Comparison of ENCODE assay signal across 1 cellular context in the genomic region with DNA sequence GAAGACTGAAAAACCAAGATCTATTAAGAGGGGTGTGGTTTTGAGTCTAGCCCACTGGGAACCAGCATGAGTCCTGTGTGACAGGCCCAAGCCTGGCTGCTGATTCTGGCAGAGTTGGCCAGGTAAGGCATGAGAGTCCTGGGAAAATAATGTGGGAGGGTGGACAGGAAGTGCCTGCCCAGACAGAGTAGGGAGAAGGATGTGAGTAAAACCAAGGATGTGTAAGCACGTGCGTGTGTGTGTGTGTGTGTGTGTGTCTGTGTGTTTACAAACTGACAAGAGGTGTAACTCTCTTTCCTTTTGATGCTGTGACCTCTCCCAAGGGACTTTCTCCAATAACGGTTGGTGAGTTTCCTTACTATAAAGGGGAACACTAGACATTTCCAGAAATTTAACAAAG.
TF ChIP-seq lines count a peak whose summit lies in the region.

No MANE protein-coding gene starts in this region.

TF ChIP-seq in HepG2, 621 proteins besides CTCF, POLR2A, EP300 and RAD21 (continues in another document):
- TF ChIP-seq GABPB1 (CRISPR knock-in tag; IDR thresholded peaks at IDR 0.05) (peak; percentile 31; the same call in 1 of the 2 replicates), ZNF501 (CRISPR knock-in tag; IDR thresholded peaks at IDR 0.05) (0 out of 2 replicates have a peak, but pooled peaks have one; percentile 27), ZNF160 (CRISPR knock-in tag; IDR thresholded peaks at IDR 0.05) (no peak), FOXA3 (CRISPR knock-in tag; IDR thresholded peaks at IDR 0.05) (peak; percentile 48), CBX2 (IDR thresholded peaks at IDR 0.05; ENCODE audit: low read depth, low read length) (no peak), CBX2 (CRISPR knock-in tag; IDR thresholded peaks at IDR 0.05; ENCODE audit: low read depth) (no peak), ZNF598 (CRISPR knock-in tag; IDR thresholded peaks at IDR 0.05; ENCODE audit: borderline replicate concordance) (no peak), KAT2B (IDR thresholded peaks at IDR 0.05; ENCODE audit: borderline replicate concordance, low read depth, low read length) (no peak), ZNF234 (CRISPR knock-in tag; conservative IDR thresholded peaks at IDR 0.05) (no peak), FOXP1 (IDR thresholded peaks at IDR 0.05) (no peak), FOXP1 (CRISPR knock-in tag; IDR thresholded peaks at IDR 0.05) (peak; percentile 51), ZNF891 (CRISPR knock-in tag; IDR thresholded peaks at IDR 0.05) (no peak), ZNF644 (CRISPR knock-in tag; IDR thresholded peaks at IDR 0.05; ENCODE audit: low read depth) (no peak), ZNF816 (CRISPR knock-in tag; IDR thresholded peaks at IDR 0.05; ENCODE audit: borderline replicate concordance) (no peak), HDAC2 (CRISPR knock-in tag; IDR thresholded peaks at IDR 0.05) (peak; percentile 19; the same call in 1 of the 2 replicates), KDM1A (CRISPR knock-in tag; IDR thresholded peaks at IDR 0.05) (no peak), ATF7 (IDR thresholded peaks at IDR 0.05) (no peak), ATF7 (CRISPR knock-in tag; IDR thresholded peaks at IDR 0.05) (no peak), ZZZ3 (CRISPR knock-in tag; IDR thresholded peaks at IDR 0.05; ENCODE audit: borderline replicate concordance) (no peak), SAFB2 (CRISPR knock-in tag; IDR thresholded peaks at IDR 0.05; ENCODE audit: borderline replicate concordance, low read depth) (no peak), HOXA9 (CRISPR knock-in tag; IDR thresholded peaks at IDR 0.05; ENCODE audit: borderline replicate concordance) (no peak), ZNF382 (CRISPR knock-in tag; IDR thresholded peaks at IDR 0.05; ENCODE audit: borderline replicate concordance) (no peak), JUN (CRISPR knock-in tag; IDR thresholded peaks at IDR 0.05) (no peak), GATAD1 (CRISPR knock-in tag; IDR thresholded peaks at IDR 0.05) (0 out of 2 replicates have a peak, but pooled peaks have one; percentile 23), ZNF557 (CRISPR knock-in tag; IDR thresholded peaks at IDR 0.05) (0 out of 2 replicates have a peak, but pooled peaks have one; percentile 21), GABPA (IDR thresholded peaks at IDR 0.05; ENCODE audit: low read depth, low read length) (no peak), GABPA (CRISPR knock-in tag; IDR thresholded peaks at IDR 0.05; ENCODE audit: low read depth) (peak; percentile 70), U2AF2 (IDR thresholded peaks at IDR 0.05; ENCODE audit: low read depth, low read length) (no peak), MAFK (conservative IDR thresholded peaks at IDR 0.05 in 1 of 2, IDR thresholded peaks at IDR 0.05 in 1 of 2; ENCODE audit: low read length in 2 of 2) (no peak), ZNF3 (CRISPR knock-in tag; IDR thresholded peaks at IDR 0.05) (peak; percentile 59; the same call in 1 of the 2 replicates), ZNF263 (CRISPR knock-in tag; IDR thresholded peaks at IDR 0.05) (no peak; the same call in 1 of the 2 replicates), ZNF207 (IDR thresholded peaks at IDR 0.05; ENCODE audit: borderline replicate concordance) (no peak), BHLHE40 (IDR thresholded peaks at IDR 0.05; ENCODE audit: low read length) (peak; percentile 75), FOXA1 (IDR thresholded peaks at IDR 0.05) (no peak), FOXA1 (CRISPR knock-in tag; IDR thresholded peaks at IDR 0.05) (peak; percentile 54; the same call in 1 of the 2 replicates), ETV5 (CRISPR knock-in tag; IDR thresholded peaks at IDR 0.05; ENCODE audit: borderline replicate concordance) (no peak)
- TF ChIP-seq, protein P1, sequence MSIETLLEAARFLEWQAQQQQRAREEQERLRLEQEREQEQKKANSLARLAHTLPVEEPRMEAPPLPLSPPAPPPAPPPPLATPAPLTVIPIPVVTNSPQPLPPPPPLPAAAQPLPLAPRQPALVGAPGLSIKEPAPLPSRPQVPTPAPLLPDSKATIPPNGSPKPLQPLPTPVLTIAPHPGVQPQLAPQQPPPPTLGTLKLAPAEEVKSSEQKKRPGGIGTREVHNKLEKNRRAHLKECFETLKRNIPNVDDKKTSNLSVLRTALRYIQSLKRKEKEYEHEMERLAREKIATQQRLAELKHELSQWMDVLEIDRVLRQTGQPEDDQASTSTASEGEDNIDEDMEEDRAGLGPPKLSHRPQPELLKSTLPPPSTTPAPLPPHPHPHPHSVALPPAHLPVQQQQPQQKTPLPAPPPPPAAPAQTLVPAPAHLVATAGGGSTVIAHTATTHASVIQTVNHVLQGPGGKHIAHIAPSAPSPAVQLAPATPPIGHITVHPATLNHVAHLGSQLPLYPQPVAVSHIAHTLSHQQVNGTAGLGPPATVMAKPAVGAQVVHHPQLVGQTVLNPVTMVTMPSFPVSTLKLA (IDR thresholded peaks at IDR 0.05) = 0 out of 2 replicates have a peak, but pooled peaks have one; percentile 5
- TF ChIP-seq, protein P2, sequence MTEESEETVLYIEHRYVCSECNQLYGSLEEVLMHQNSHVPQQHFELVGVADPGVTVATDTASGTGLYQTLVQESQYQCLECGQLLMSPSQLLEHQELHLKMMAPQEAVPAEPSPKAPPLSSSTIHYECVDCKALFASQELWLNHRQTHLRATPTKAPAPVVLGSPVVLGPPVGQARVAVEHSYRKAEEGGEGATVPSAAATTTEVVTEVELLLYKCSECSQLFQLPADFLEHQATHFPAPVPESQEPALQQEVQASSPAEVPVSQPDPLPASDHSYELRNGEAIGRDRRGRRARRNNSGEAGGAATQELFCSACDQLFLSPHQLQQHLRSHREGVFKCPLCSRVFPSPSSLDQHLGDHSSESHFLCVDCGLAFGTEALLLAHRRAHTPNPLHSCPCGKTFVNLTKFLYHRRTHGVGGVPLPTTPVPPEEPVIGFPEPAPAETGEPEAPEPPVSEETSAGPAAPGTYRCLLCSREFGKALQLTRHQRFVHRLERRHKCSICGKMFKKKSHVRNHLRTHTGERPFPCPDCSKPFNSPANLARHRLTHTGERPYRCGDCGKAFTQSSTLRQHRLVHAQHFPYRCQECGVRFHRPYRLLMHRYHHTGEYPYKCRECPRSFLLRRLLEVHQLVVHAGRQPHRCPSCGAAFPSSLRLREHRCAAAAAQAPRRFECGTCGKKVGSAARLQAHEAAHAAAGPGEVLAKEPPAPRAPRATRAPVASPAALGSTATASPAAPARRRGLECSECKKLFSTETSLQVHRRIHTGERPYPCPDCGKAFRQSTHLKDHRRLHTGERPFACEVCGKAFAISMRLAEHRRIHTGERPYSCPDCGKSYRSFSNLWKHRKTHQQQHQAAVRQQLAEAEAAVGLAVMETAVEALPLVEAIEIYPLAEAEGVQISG (CRISPR knock-in tag; IDR thresholded peaks at IDR 0.05) = no peak
- TF ChIP-seq, protein P3, sequence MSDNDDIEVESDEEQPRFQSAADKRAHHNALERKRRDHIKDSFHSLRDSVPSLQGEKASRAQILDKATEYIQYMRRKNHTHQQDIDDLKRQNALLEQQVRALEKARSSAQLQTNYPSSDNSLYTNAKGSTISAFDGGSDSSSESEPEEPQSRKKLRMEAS (IDR thresholded peaks at IDR 0.05) = 0 out of 2 replicates have a peak, but pooled peaks have one; percentile 41
- TF ChIP-seq, protein P4, sequence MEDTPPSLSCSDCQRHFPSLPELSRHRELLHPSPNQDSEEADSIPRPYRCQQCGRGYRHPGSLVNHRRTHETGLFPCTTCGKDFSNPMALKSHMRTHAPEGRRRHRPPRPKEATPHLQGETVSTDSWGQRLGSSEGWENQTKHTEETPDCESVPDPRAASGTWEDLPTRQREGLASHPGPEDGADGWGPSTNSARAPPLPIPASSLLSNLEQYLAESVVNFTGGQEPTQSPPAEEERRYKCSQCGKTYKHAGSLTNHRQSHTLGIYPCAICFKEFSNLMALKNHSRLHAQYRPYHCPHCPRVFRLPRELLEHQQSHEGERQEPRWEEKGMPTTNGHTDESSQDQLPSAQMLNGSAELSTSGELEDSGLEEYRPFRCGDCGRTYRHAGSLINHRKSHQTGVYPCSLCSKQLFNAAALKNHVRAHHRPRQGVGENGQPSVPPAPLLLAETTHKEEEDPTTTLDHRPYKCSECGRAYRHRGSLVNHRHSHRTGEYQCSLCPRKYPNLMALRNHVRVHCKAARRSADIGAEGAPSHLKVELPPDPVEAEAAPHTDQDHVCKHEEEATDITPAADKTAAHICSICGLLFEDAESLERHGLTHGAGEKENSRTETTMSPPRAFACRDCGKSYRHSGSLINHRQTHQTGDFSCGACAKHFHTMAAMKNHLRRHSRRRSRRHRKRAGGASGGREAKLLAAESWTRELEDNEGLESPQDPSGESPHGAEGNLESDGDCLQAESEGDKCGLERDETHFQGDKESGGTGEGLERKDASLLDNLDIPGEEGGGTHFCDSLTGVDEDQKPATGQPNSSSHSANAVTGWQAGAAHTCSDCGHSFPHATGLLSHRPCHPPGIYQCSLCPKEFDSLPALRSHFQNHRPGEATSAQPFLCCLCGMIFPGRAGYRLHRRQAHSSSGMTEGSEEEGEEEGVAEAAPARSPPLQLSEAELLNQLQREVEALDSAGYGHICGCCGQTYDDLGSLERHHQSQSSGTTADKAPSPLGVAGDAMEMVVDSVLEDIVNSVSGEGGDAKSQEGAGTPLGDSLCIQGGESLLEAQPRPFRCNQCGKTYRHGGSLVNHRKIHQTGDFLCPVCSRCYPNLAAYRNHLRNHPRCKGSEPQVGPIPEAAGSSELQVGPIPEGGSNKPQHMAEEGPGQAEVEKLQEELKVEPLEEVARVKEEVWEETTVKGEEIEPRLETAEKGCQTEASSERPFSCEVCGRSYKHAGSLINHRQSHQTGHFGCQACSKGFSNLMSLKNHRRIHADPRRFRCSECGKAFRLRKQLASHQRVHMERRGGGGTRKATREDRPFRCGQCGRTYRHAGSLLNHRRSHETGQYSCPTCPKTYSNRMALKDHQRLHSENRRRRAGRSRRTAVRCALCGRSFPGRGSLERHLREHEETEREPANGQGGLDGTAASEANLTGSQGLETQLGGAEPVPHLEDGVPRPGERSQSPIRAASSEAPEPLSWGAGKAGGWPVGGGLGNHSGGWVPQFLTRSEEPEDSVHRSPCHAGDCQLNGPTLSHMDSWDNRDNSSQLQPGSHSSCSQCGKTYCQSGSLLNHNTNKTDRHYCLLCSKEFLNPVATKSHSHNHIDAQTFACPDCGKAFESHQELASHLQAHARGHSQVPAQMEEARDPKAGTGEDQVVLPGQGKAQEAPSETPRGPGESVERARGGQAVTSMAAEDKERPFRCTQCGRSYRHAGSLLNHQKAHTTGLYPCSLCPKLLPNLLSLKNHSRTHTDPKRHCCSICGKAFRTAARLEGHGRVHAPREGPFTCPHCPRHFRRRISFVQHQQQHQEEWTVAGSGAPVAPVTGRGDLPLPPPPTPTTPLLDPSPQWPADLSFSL (CRISPR knock-in tag; IDR thresholded peaks at IDR 0.05) = peak; percentile 38; the same call in 1 of the 2 replicates
- TF ChIP-seq, protein P5, sequence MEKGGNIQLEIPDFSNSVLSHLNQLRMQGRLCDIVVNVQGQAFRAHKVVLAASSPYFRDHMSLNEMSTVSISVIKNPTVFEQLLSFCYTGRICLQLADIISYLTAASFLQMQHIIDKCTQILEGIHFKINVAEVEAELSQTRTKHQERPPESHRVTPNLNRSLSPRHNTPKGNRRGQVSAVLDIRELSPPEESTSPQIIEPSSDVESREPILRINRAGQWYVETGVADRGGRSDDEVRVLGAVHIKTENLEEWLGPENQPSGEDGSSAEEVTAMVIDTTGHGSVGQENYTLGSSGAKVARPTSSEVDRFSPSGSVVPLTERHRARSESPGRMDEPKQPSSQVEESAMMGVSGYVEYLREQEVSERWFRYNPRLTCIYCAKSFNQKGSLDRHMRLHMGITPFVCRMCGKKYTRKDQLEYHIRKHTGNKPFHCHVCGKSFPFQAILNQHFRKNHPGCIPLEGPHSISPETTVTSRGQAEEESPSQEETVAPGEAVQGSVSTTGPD (CRISPR knock-in tag; IDR thresholded peaks at IDR 0.05) = no peak
- TF ChIP-seq, protein P6, sequence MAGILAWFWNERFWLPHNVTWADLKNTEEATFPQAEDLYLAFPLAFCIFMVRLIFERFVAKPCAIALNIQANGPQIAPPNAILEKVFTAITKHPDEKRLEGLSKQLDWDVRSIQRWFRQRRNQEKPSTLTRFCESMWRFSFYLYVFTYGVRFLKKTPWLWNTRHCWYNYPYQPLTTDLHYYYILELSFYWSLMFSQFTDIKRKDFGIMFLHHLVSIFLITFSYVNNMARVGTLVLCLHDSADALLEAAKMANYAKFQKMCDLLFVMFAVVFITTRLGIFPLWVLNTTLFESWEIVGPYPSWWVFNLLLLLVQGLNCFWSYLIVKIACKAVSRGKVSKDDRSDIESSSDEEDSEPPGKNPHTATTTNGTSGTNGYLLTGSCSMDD (CRISPR knock-in tag; IDR thresholded peaks at IDR 0.05) = no peak
- TF ChIP-seq, protein P7, sequence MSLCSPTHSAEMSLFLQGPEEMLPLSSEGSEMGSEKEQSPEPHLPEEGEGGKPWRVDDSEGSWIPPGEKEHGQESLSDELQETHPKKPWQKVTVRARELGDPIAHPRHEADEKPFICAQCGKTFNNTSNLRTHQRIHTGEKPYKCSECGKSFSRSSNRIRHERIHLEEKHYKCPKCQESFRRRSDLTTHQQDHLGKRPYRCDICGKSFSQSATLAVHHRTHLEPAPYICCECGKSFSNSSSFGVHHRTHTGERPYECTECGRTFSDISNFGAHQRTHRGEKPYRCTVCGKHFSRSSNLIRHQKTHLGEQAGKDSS (CRISPR knock-in tag; IDR thresholded peaks at IDR 0.05; ENCODE audit: borderline replicate concordance, low read depth) = no peak
- TF ChIP-seq, protein P8, sequence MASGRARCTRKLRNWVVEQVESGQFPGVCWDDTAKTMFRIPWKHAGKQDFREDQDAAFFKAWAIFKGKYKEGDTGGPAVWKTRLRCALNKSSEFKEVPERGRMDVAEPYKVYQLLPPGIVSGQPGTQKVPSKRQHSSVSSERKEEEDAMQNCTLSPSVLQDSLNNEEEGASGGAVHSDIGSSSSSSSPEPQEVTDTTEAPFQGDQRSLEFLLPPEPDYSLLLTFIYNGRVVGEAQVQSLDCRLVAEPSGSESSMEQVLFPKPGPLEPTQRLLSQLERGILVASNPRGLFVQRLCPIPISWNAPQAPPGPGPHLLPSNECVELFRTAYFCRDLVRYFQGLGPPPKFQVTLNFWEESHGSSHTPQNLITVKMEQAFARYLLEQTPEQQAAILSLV (CRISPR knock-in tag; IDR thresholded peaks at IDR 0.05; ENCODE audit: borderline replicate concordance) = no peak
- TF ChIP-seq, protein P9, sequence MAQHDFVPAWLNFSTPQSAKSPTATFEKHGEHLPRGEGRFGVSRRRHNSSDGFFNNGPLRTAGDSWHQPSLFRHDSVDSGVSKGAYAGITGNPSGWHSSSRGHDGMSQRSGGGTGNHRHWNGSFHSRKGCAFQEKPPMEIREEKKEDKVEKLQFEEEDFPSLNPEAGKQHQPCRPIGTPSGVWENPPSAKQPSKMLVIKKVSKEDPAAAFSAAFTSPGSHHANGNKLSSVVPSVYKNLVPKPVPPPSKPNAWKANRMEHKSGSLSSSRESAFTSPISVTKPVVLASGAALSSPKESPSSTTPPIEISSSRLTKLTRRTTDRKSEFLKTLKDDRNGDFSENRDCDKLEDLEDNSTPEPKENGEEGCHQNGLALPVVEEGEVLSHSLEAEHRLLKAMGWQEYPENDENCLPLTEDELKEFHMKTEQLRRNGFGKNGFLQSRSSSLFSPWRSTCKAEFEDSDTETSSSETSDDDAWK (CRISPR knock-in tag; IDR thresholded peaks at IDR 0.05) = no peak
- TF ChIP-seq, protein P10, sequence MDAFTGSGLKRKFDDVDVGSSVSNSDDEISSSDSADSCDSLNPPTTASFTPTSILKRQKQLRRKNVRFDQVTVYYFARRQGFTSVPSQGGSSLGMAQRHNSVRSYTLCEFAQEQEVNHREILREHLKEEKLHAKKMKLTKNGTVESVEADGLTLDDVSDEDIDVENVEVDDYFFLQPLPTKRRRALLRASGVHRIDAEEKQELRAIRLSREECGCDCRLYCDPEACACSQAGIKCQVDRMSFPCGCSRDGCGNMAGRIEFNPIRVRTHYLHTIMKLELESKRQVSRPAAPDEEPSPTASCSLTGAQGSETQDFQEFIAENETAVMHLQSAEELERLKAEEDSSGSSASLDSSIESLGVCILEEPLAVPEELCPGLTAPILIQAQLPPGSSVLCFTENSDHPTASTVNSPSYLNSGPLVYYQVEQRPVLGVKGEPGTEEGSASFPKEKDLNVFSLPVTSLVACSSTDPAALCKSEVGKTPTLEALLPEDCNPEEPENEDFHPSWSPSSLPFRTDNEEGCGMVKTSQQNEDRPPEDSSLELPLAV (CRISPR knock-in tag; conservative IDR thresholded peaks at IDR 0.05; ENCODE audit: low read depth) = no peak
